ENCODE assay signal across 10 cellular contexts in the genomic region with DNA sequence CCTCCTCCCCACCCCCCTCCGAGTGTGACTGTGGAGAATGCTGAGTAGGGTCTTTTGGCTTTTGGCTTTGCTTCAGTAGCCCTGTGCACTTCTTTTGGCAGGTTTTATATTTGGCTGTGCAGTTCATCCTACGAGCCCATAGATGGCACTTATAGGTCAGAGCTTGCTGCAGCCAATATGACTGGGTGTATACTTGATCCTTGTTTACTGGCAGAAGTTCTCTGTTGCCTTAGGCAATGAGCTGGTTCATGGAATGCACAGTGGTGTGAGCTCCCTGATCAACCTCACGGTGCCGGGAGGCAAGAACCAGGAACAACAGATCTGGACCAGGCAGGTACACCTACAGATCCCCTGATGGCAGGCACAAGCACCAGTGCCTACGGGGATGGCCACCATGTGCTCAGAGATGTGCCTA.
DNase-seq lines count a peak whose midpoint lies in the region; ATAC-seq, FAIRE-seq and TF ChIP-seq lines count a peak whose summit lies in the region.
"Had no signal": no experiment of that assay in that cellular context is flagged by ENCODE, and none has a peak within 500 bp of the region (broad histone marks: within the 10 kb centered on the region; RNA-seq: fewer than 3 reads in every experiment).

No MANE protein-coding gene starts in this region.

- no TSS peak for BruUV-seq in HepG2 (replicated peaks; lab: Mats Ljungman, UMichigan)

- no peak overlapping the region for H3K27ac Mint-ChIP-seq in WTC11
- H3K27ac Mint-ChIP-seq: activated naive CD4-positive, alpha-beta T cell treated with anti-CD3 and anti-CD28 coated beads for 36 hours had no signal

- TF ChIP-seq EP300 in HepG2 (IDR thresholded peaks at IDR 0.05; ENCODE audit: low read depth in 2 of 2, low read length in 2 of 2) (no peak), HepG2 (CRISPR knock-in tag; IDR thresholded peaks at IDR 0.05; ENCODE audit: borderline replicate concordance) (no peak)

- WGBS in HepG2 (ENCODE audit: low lambda C conversion rate), result 10% methylated on average over 2 of the region's 5 CpGs

- TF ChIP-seq RAD21 in HepG2 (CRISPR knock-in tag; IDR thresholded peaks at IDR 0.05), result peak; percentile 46

- H3K9me3 ChIP-seq in HepG2 (ENCODE audit: low read length), result peaks cover 10% of the 10 kb centered on the region; the same call in 1 of the 2 replicates

- TF ChIP-seq POLR2A in HepG2 (IDR thresholded peaks at IDR 0.05; ENCODE audit: insufficient read depth in 1 of 2, low read depth in 2 of 2, low read length in 2 of 2), result no peak

- H3K9me3 Mint-ChIP-seq in WTC11, result peaks cover 21% of the 10 kb centered on the region

- no peak overlapping the region for H3K27ac ChIP-seq in HepG2 (ENCODE audit: extremely low read length, insufficient read depth, low read length)

- CTCF ChIA-PET in WTC11 (lab: Charles Lee), result interaction anchor here (0.6 to 1.1 kb wide), 15 partner anchors 8 to 343 kb away, joined by 3 to 6 read pairs (median 4); no protein-coding TSS in a partner anchor
- CTCF ChIA-PET in HepG2 (lab: Yijun Ruan, JAX; ENCODE audit: low intra/inter-chr PET ratio, low total read pairs), result no interaction called here

- intact Hi-C loops in HepG2 (cut with micrococcal nuclease; ENCODE audit: unreplicated experiment), result no loop called here

- H3K4me1 Mint-ChIP-seq in WTC11, result peaks cover 12% of the 10 kb centered on the region; the same call in 1 of the 2 replicates

- H3K27me3 ChIP-seq in HepG2 (ENCODE audit: control insufficient read depth in 1 of 2, insufficient read depth in 2 of 2, low read length in 2 of 2), result no peaks in the 10 kb centered on the region

- no peak overlapping the region for H3K4me3 ChIP-seq in HepG2 (replicated peaks in 1 of 3; ENCODE audit: insufficient read depth in 1 of 3, low read depth in 2 of 3, low read length in 3 of 3)

- no peaks in the 10 kb centered on the region for H3K79me2 ChIP-seq in HepG2 (ENCODE audit: insufficient read depth, low read length)

- peak; percentile 35; the same call in 1 of the 2 replicates for TF ChIP-seq CTCF in WTC11 (IDR thresholded peaks at IDR 0.05)
- TF ChIP-seq CTCF in HepG2 (CRISPR knock-in tag; IDR thresholded peaks at IDR 0.05), result peak; percentile 68

- FAIRE-seq in HepG2 (lab: Jason Lieb, UNC), result peak; percentile 55

- in situ Hi-C loops in HepG2 (cut with HindIII; ENCODE audit: extremely low pct_ligation_motif_present, low pct_unique_long_range_greater_than_20kb), result no loop called here

- DNase-seq in ELF-1 (ENCODE audit: low read depth, low spot score) (peak; percentile 87), NCI-H1105 (lab: John Stamatoyannopoulos, UW) (peak; percentile 21), WTC11 (ENCODE audit: low spot score) (no peak), HepG2 (ENCODE audit: low spot score) (peak; percentile 27), midbrain (lab: John Stamatoyannopoulos, UW) (no peak), NOMO-1 (lab: John Stamatoyannopoulos, UW; ENCODE audit: unreplicated experiment in 2 of 2) (no peak), NCI-H1417 treated with DMSO at 0.1 percent for 48 hours (lab: John Stamatoyannopoulos, UW) (no peak)
- no peak for DNase-seq in activated T-cell treated with anti-CD3 and anti-CD28 coated beads, Interleukin-2, amount 50 U/mL, for 48 hours
- DNase-seq: activated naive CD4-positive, alpha-beta T cell treated with anti-CD3 and anti-CD28 coated beads for 36 hours; NK-92 treated with Interleukin-12 subunit alpha and Interleukin-12 subunit beta, amount 100 ng/mL, for 24 hours had no signal

- H3K27me3 Mint-ChIP-seq in WTC11 (ENCODE audit: low read depth), result no peaks in the 10 kb centered on the region

- H2AFZ ChIP-seq in HepG2 (ENCODE audit: low read length), result no peak overlapping the region

- no peaks in the 10 kb centered on the region for H3K36me3 ChIP-seq in HepG2 (replicated peaks in 1 of 2; ENCODE audit: control insufficient read depth in 1 of 2, insufficient read depth in 2 of 2, low read length in 2 of 2)

- peak; percentile 96 for ATAC-seq in WTC11
- ATAC-seq in HepG2, result peak; percentile 94

- H3K4me3 Mint-ChIP-seq in WTC11, result no peak overlapping the region
- H3K4me3 Mint-ChIP-seq: activated naive CD4-positive, alpha-beta T cell treated with anti-CD3 and anti-CD28 coated beads for 36 hours had no signal

- H3K36me3 Mint-ChIP-seq in WTC11, result peaks cover 11% of the 10 kb centered on the region

- H3K4me1 ChIP-seq in HepG2 (ENCODE audit: insufficient read depth, low read length), result no peaks in the 10 kb centered on the region

- no peak overlapping the region for H3K4me2 ChIP-seq in HepG2 (ENCODE audit: low read depth, low read length)

- no peak overlapping the region for H3K9ac ChIP-seq in HepG2 (ENCODE audit: insufficient read depth, low read depth, low read length)

- POLR2A ChIA-PET in WTC11 (lab: Charles Lee), result no interaction called here
- POLR2A ChIA-PET in HepG2 (lab: Yijun Ruan, JAX), result no interaction called here

- H4K20me1 ChIP-seq in HepG2 (ENCODE audit: insufficient read depth, low read length), result no peaks in the 10 kb centered on the region

TF ChIP-seq in WTC11, 78 proteins besides CTCF, POLR2A, EP300 and RAD21:
- TF ChIP-seq E2F4 (CRISPR knock-in tag; IDR thresholded peaks at IDR 0.05; ENCODE audit: borderline replicate concordance, low read depth) (no peak), FOXJ3 (CRISPR knock-in tag; IDR thresholded peaks at IDR 0.05; ENCODE audit: borderline replicate concordance) (no peak), NFYB (CRISPR knock-in tag; conservative IDR thresholded peaks at IDR 0.05; ENCODE audit: low read depth) (no peak), GRHL2 (CRISPR knock-in tag; IDR thresholded peaks at IDR 0.05; ENCODE audit: insufficient replicate concordance, severe bottlenecking) (no peak), MAX (CRISPR knock-in tag; IDR thresholded peaks at IDR 0.05) (no peak), ZNF138 (CRISPR knock-in tag; conservative IDR thresholded peaks at IDR 0.05) (no peak)

TF ChIP-seq in HepG2, 621 proteins besides CTCF, POLR2A, EP300 and RAD21 (continues in another document):
- no peak for TF ChIP-seq ARHGAP35 (CRISPR knock-in tag; IDR thresholded peaks at IDR 0.05; ENCODE audit: borderline replicate concordance)
- no peak for TF ChIP-seq ZBTB8A (CRISPR knock-in tag; IDR thresholded peaks at IDR 0.05; ENCODE audit: borderline replicate concordance, low read depth)
- no peak for TF ChIP-seq TGIF2 (CRISPR knock-in tag; IDR thresholded peaks at IDR 0.05)
- TF ChIP-seq YEATS4 (CRISPR knock-in tag; IDR thresholded peaks at IDR 0.05; ENCODE audit: borderline replicate concordance), result no peak
- no peak for TF ChIP-seq ZNF343 (CRISPR knock-in tag; IDR thresholded peaks at IDR 0.05)
- no peak for TF ChIP-seq TCF7 (IDR thresholded peaks at IDR 0.05; ENCODE audit: low read depth)
- no peak for TF ChIP-seq HNF4A (CRISPR knock-in tag; IDR thresholded peaks at IDR 0.05)
- TF ChIP-seq ZFP82 (CRISPR knock-in tag; IDR thresholded peaks at IDR 0.05; ENCODE audit: borderline replicate concordance), result no peak
- TF ChIP-seq RERE (CRISPR knock-in tag; IDR thresholded peaks at IDR 0.05; ENCODE audit: low read depth), result no peak
- peak; percentile 34; the same call in 1 of the 2 replicates for TF ChIP-seq MAFF (IDR thresholded peaks at IDR 0.05; ENCODE audit: low read depth, low read length)
- TF ChIP-seq ONECUT2 (CRISPR knock-in tag; IDR thresholded peaks at IDR 0.05), result no peak
- TF ChIP-seq RBAK (CRISPR knock-in tag; IDR thresholded peaks at IDR 0.05), result no peak
- TF ChIP-seq MAFK (conservative IDR thresholded peaks at IDR 0.05 in 1 of 2, IDR thresholded peaks at IDR 0.05 in 1 of 2; ENCODE audit: low read length in 2 of 2), result peak; percentile 39 to 68; a peak in 3 of 4 replicates
- TF ChIP-seq ZNF703 (CRISPR knock-in tag; IDR thresholded peaks at IDR 0.05; ENCODE audit: borderline replicate concordance), result no peak

Comparison
In these comparisons a context has a peak if more than half of its experiments do, and no peak if none do; other contexts are left out.
1. DNase-seq: peak in ELF-1 (single experiment), NCI-H1105 (single experiment) and HepG2 (single experiment); none in WTC11 (single experiment), midbrain (single experiment), NOMO-1 (0 of 2), activated T-cell treated with anti-CD3 and anti-CD28 coated beads, Interleukin-2, amount 50 U/mL, for 48 hours (0 of 2) and NCI-H1417 treated with DMSO at 0.1 percent for 48 hours (single experiment).